ENCODE assay signal across 38 cellular contexts in genomic region chr12:9632766-9633165, GRCh38. TPM values are rescaled to one million over a fixed set of nuclear protein-coding genes. Genes with fewer than 3 reads are reported as not detected.
"Had no signal": no experiment of that assay in that cellular context is flagged by ENCODE, and none has a peak within 500 bp of the region (broad histone marks: within the 10 kb centered on the region; RNA-seq: fewer than 3 reads in every experiment).

No MANE protein-coding gene starts in this region.

- H3K27ac ChIP-seq: adrenal gland, body of pancreas, breast epithelium, WERI-Rb-1 had no signal

- H3K9me3 ChIP-seq: adrenal gland, body of pancreas, breast epithelium, MG63 had no signal

- H3K9me3 Mint-ChIP-seq: activated T-helper 17 cell treated with anti-CD3 and anti-CD28 coated beads, Interleukin-2, amount 50 U/mL, for 72 hours had no signal

- H3K4me1 ChIP-seq: adrenal gland, body of pancreas, breast epithelium had no signal

- ATAC-seq: activated CD8-positive, alpha-beta memory T cell treated with anti-CD3 and anti-CD28 coated beads, Interleukin-2, amount 10 ng/mL, durations not matched to agents 7 days and 5 days; activated T-cell treated with anti-CD3 and anti-CD28 coated beads, Interleukin-2, amount 50 U/mL, for 72 hours; activated T-helper 17 cell treated with anti-CD3 and anti-CD28 coated beads, Interleukin-2, amount 50 U/mL, for 72 hours; body of pancreas; K562; Panc1; SK-N-SH treated with all-trans-retinoic acid at 6 μM for 48 hours had no signal

- H3K4me3 ChIP-seq: adrenal gland, body of pancreas, breast epithelium, K562, MG63 had no signal

- H3K36me3 ChIP-seq: adrenal gland, breast epithelium, MG63, WERI-Rb-1 had no signal

- H3K27ac Mint-ChIP-seq: activated CD4-positive, alpha-beta memory T cell treated with anti-CD3 and anti-CD28 coated beads, Interleukin-2, amount 10 ng/mL, durations not matched to agents 7 days and 5 days; activated CD8-positive, alpha-beta memory T cell treated with anti-CD3 and anti-CD28 coated beads, Interleukin-2, amount 10 ng/mL, durations not matched to agents 7 days and 5 days; activated naive CD8-positive, alpha-beta T cell treated with anti-CD3 and anti-CD28 coated beads, Interleukin-2, amount 10 ng/mL, durations not matched to agents 7 days and 5 days; activated T-cell treated with anti-CD3 and anti-CD28 coated beads, Interleukin-2, amount 50 U/mL, for 72 hours had no signal

- H3K4me3 Mint-ChIP-seq: activated CD4-positive, alpha-beta memory T cell treated with anti-CD3 and anti-CD28 coated beads, Interleukin-2, amount 10 ng/mL, durations not matched to agents 7 days and 5 days; activated CD8-positive, alpha-beta memory T cell treated with anti-CD3 and anti-CD28 coated beads, Interleukin-2, amount 10 ng/mL, durations not matched to agents 7 days and 5 days; activated naive CD8-positive, alpha-beta T cell treated with anti-CD3 and anti-CD28 coated beads, Interleukin-2, amount 10 ng/mL, durations not matched to agents 7 days and 5 days; activated T-cell treated with anti-CD3 and anti-CD28 coated beads, Interleukin-2, amount 50 U/mL, for 72 hours had no signal

- H3K27me3 ChIP-seq: adrenal gland, body of pancreas, breast epithelium, MG63 had no signal

- DNase-seq: activated CD4-positive, alpha-beta memory T cell treated with anti-CD3 and anti-CD28 coated beads, Interleukin-2, amount 10 ng/mL, durations not matched to agents 7 days and 5 days; activated CD4-positive, alpha-beta T cell treated with anti-CD3 and anti-CD28 coated beads for 1 hour; activated CD4-positive, alpha-beta T cell treated with anti-CD3 and anti-CD28 coated beads for 48 hours; activated CD4-positive, CD25-positive, alpha-beta regulatory T cell; activated CD8-positive, alpha-beta memory T cell treated with anti-CD3 and anti-CD28 coated beads for 24 hours; activated CD8-positive, alpha-beta memory T cell treated with anti-CD3 and anti-CD28 coated beads, Interleukin-2, amount 10 ng/mL, durations not matched to agents 7 days and 5 days; activated gamma-delta T cell treated with Interleukin-2 at 50 U/mL for 16 hours; activated naive CD4-positive, alpha-beta T cell treated with anti-CD3 and anti-CD28 coated beads, Interleukin-2, amount 50 U/mL, for 16 hours; activated naive CD8-positive, alpha-beta T cell treated with anti-CD3 and anti-CD28 coated beads, Interleukin-2, amount 10 ng/mL, durations not matched to agents 7 days and 5 days; activated T-cell treated with anti-CD3 and anti-CD28 coated beads, Interleukin-2, amount 50 U/mL, for 1 hour; activated T-cell treated with anti-CD3 and anti-CD28 coated beads, Interleukin-2, amount 50 U/mL, for 72 hours; adrenal gland; body of pancreas; cerebellar nuclear complex; IMR-90; Kasumi-1; MG63; NCI-H1048; NCI-H1105 treated with DMSO at 0.1 percent for 48 hours; NCI-H1436; NCI-H1694; NCI-H1930; NCI-H2081 treated with DMSO at 0.1 percent for 48 hours; NCI-H345; NCI-H524 treated with DMSO at 0.1 percent for 48 hours; SIG-M5; T-helper 1 cell; T-helper 9 cell; WERI-Rb-1 had no signal

- H3K27me3 Mint-ChIP-seq: activated CD8-positive, alpha-beta memory T cell treated with anti-CD3 and anti-CD28 coated beads, Interleukin-2, amount 10 ng/mL, durations not matched to agents 7 days and 5 days; activated T-helper 17 cell treated with anti-CD3 and anti-CD28 coated beads, Interleukin-2, amount 50 U/mL, for 72 hours had no signal

RNA-seq across cellular contexts. Expression of gene KLRB1, which starts 25.1 kb away (rescaled TPM):
- total RNA-seq: astrocyte, IMR-90, K562, NCI-H460, RPMI7951, SK-MEL-5 had no signal
- polyA plus RNA-seq: IMR-90, K562 had no signal
